Comparison of ENCODE assay signal across 12 cellular contexts in the genomic region with DNA sequence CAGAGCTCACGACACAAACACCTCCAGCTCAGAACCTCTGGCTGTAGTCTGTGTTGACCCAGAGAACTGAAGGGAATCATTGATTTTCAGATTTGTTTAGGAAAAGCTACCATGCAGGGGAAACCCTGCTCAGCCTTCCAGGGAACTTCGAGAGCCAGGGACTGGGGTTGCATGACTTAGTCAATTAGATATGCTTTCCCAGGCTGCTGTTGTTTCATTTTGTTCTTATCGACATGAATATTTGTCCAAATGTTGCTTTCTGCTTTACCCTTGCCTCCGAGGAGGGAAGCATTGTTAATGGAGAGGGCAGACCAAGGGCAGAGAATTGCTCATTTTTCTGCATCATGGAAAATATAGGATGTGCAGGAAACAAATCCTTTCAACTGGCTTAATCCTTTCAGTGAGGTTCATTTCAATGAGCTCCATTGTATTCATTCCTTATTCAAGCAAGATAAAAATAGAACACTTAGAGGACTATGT.
DNase-seq lines count a peak whose midpoint lies in the region; TF ChIP-seq lines count a peak whose summit lies in the region.
"Had no signal": no experiment of that assay in that cellular context is flagged by ENCODE, and none has a peak within 500 bp of the region (broad histone marks: within the 10 kb centered on the region; RNA-seq: fewer than 3 reads in every experiment).

No MANE protein-coding gene starts in this region.

- H4K91ac ChIP-seq in mesenchymal stem cell (ENCODE audit: low read length), result no peak overlapping the region

- H3K4me1 ChIP-seq in mesenchymal stem cell (ENCODE audit: control insufficient read depth, insufficient read depth, low read depth, low read length), result peaks cover 1% of the 10 kb centered on the region
- H3K4me1 ChIP-seq in transverse colon, result peaks cover 0 to 41% (median 24%) of the 10 kb centered on the region in 4 donors
- H3K4me1 ChIP-seq in esophagus muscularis mucosa, result peaks cover 0 to 12% (median 8%) of the 10 kb centered on the region in 4 donors

- DNase-seq in NCI-H2107 treated with DMSO at 0.1 percent for 48 hours (lab: John Stamatoyannopoulos, UW; ENCODE audit: unreplicated experiment) (peak; percentile 11), NCI-H2107 (lab: John Stamatoyannopoulos, UW) (no peak), astrocyte of the spinal cord (ENCODE audit: low read depth, low spot score) (peak; percentile 40), mesenchymal stem cell (peak; percentile 30), transverse colon (no peak), esophagus muscularis mucosa (ENCODE audit: extremely low spot score) (no peak), lower leg skin (ENCODE audit: low spot score in 2 of 2) (no peak)
- no peak for DNase-seq in activated CD4-positive, CD25-positive, alpha-beta regulatory T cell (lab: John Stamatoyannopoulos, UW)
- DNase-seq: ACHN; activated CD4-positive, alpha-beta T cell treated with anti-CD3 and anti-CD28 coated beads for 36 hours; NCI-H526 treated with DMSO at 0.1 percent for 48 hours; occipital lobe had no signal

- H2AK5ac ChIP-seq in mesenchymal stem cell (ENCODE audit: low read length, severe bottlenecking), result no peak overlapping the region

- WGBS in mesenchymal stem cell, result 72% methylated on average over 3 of the region's 4 CpGs
- 40 to 58% methylated on average over 1 to 4 of the region's 4 CpGs for WGBS in transverse colon (ENCODE audit: low coverage in 1 of 2), 2 donors
- WGBS in esophagus muscularis mucosa, result 49% methylated on average over 4 of the region's 4 CpGs
- 38 to 52% methylated on average over 4 of the region's 4 CpGs for WGBS in lower leg skin, 2 donors

- H3K4ac ChIP-seq in mesenchymal stem cell (ENCODE audit: low read depth in 1 of 2, low read length in 2 of 2), result no peak overlapping the region

- no peak overlapping the region for H2BK12ac ChIP-seq in mesenchymal stem cell (ENCODE audit: low read length in 2 of 2)

- H3K9me3 ChIP-seq in mesenchymal stem cell (ENCODE audit: control insufficient read depth, low read length) (no peaks in the 10 kb centered on the region), transverse colon (no peaks in the 10 kb centered on the region), esophagus muscularis mucosa (no peaks in the 10 kb centered on the region)

- TF ChIP-seq EP300 in transverse colon (IDR thresholded peaks at IDR 0.05; ENCODE audit: low read depth) (no peak), esophagus muscularis mucosa (IDR thresholded peaks at IDR 0.05) (no peak)

- peak overlapping the region; percentile 4 for H3K9ac ChIP-seq in mesenchymal stem cell (ENCODE audit: low read length)

- intact Hi-C loops in transverse colon (cut with DNase I; ENCODE audit: low total_unique reads), result no loop called here
- intact Hi-C loops in esophagus muscularis mucosa (cut with DNase I), result no loop called here
- intact Hi-C loops in lower leg skin (cut with DNase I; ENCODE audit: low total_unique reads), result no loop called here

- no peak overlapping the region for H3K4me2 ChIP-seq in mesenchymal stem cell (ENCODE audit: low read length, poor library complexity, severe bottlenecking)

- no peak overlapping the region for H2BK120ac ChIP-seq in mesenchymal stem cell (ENCODE audit: low read depth, low read length)

- in situ Hi-C loops in astrocyte of the spinal cord (cut with HindIII; ENCODE audit: low sequenced_read_pairs) (no loop called here), transverse colon (cut with MboI; ENCODE audit: low pct_ligation_motif_present in 1 of 4, low pct_unique_long_range_greater_than_20kb in 1 of 4, low sequenced_read_pairs in 3 of 4) (no loop called here)

- no peak overlapping the region for H3K14ac ChIP-seq in mesenchymal stem cell (ENCODE audit: low read length in 2 of 2)

- H2BK15ac ChIP-seq in mesenchymal stem cell (ENCODE audit: low read depth, poor library complexity, severe bottlenecking), result no peak overlapping the region

- TF ChIP-seq POLR2A in transverse colon (IDR thresholded peaks at IDR 0.05) (no peak), esophagus muscularis mucosa (IDR thresholded peaks at IDR 0.05; ENCODE audit: low read depth) (no peak), lower leg skin (IDR thresholded peaks at IDR 0.05) (no peak)

- no peak for TF ChIP-seq CTCF in astrocyte of the spinal cord (IDR thresholded peaks at IDR 0.05; ENCODE audit: low read depth, low read length)
- TF ChIP-seq CTCF in transverse colon (IDR thresholded peaks at IDR 0.05), result no peak
- TF ChIP-seq CTCF in esophagus muscularis mucosa (IDR thresholded peaks at IDR 0.05), result no peak
- no peak for TF ChIP-seq CTCF in lower leg skin (IDR thresholded peaks at IDR 0.05)

- H3K27ac ChIP-seq in mesenchymal stem cell (ENCODE audit: low read length, poor library complexity, severe bottlenecking) (no peak overlapping the region), transverse colon (peak overlapping the region in 3 of 4 donors; percentile 27 to 86 (median 83)), esophagus muscularis mucosa (replicated peaks in 1 of 4) (no peak overlapping the region)

- H3K4me3 ChIP-seq in astrocyte of the spinal cord (ENCODE audit: low read depth, low read length) (no peak overlapping the region), mesenchymal stem cell (ENCODE audit: insufficient read depth in 1 of 2, low read depth in 1 of 2, low read length in 2 of 2) (peak overlapping the region in 1 of 2 experiments; percentile 50), transverse colon (no peak overlapping the region), esophagus muscularis mucosa (no peak overlapping the region), lower leg skin (ENCODE audit: low read depth, poor library complexity, severe bottlenecking) (no peak overlapping the region)

- H4K8ac ChIP-seq in mesenchymal stem cell (ENCODE audit: low read length), result no peak overlapping the region

- H3K27me3 ChIP-seq in mesenchymal stem cell (ENCODE audit: control insufficient read depth in 1 of 2, insufficient read depth in 1 of 2, low read length in 2 of 2) (no peaks in the 10 kb centered on the region), transverse colon (no peaks in the 10 kb centered on the region), esophagus muscularis mucosa (no peaks in the 10 kb centered on the region)

- peak overlapping the region in 1 of 2 experiments; percentile 2 for H3K18ac ChIP-seq in mesenchymal stem cell (ENCODE audit: low read depth in 1 of 2, low read length in 2 of 2)

- H2BK5ac ChIP-seq in mesenchymal stem cell (ENCODE audit: low read depth, low read length, poor library complexity, severe bottlenecking), result no peak overlapping the region

- no peak overlapping the region for H2AFZ ChIP-seq in mesenchymal stem cell (ENCODE audit: low read depth, low read length)

- H3K36me3 ChIP-seq in mesenchymal stem cell (ENCODE audit: control insufficient read depth in 1 of 2, insufficient read depth in 2 of 2, low read depth in 1 of 2, low read length in 2 of 2), result no peaks in the 10 kb centered on the region
- no peaks in the 10 kb centered on the region for H3K36me3 ChIP-seq in transverse colon
- H3K36me3 ChIP-seq in esophagus muscularis mucosa, result no peaks in the 10 kb centered on the region

- no peak overlapping the region for H3K23ac ChIP-seq in mesenchymal stem cell (ENCODE audit: low read length in 2 of 2)

- no peaks in the 10 kb centered on the region for H3K79me1 ChIP-seq in mesenchymal stem cell (replicated peaks; ENCODE audit: low read length, poor library complexity, severe bottlenecking)

Comparison
In these comparisons a context has a peak if more than half of its experiments do, and no peak if none do; other contexts are left out.
1. DNase-seq: peak in NCI-H2107 treated with DMSO at 0.1 percent for 48 hours (single experiment), astrocyte of the spinal cord (single experiment) and mesenchymal stem cell (single experiment); none in NCI-H2107 (single experiment), transverse colon (single experiment), esophagus muscularis mucosa (single experiment), activated CD4-positive, CD25-positive, alpha-beta regulatory T cell (0 of 4) and lower leg skin (0 of 2).
2. H3K27ac ChIP-seq: peak in transverse colon (3 of 4); none in mesenchymal stem cell (single experiment) and esophagus muscularis mucosa (0 of 4).